ENCODE assay signal across 11 cellular contexts in genomic region chr5:116681334-116682013, GRCh38.
DNase-seq lines count a peak whose midpoint lies in the region; ATAC-seq and TF ChIP-seq lines count a peak whose summit lies in the region.
"Had no signal": no experiment of that assay in that cellular context is flagged by ENCODE, and none has a peak within 500 bp of the region (broad histone marks: within the 10 kb centered on the region; RNA-seq: fewer than 3 reads in every experiment).

No MANE protein-coding gene starts in this region.

- H3K27ac ChIP-seq in body of pancreas: peak overlapping the region in 2 of 4 donors; percentile 52 to 74
- H3K27ac ChIP-seq: gastrocnemius medialis had no signal

- 57 to 58% methylated on average over 7 of the region's 7 CpGs for WGBS in body of pancreas, 2 donors

- no peaks in the 10 kb centered on the region for H3K9me3 ChIP-seq in body of pancreas
- H3K9me3 ChIP-seq: gastrocnemius medialis had no signal

- no peak for TF ChIP-seq POLR2A in body of pancreas (IDR thresholded peaks at IDR 0.05)

- H3K4me1 ChIP-seq in body of pancreas: peaks cover 12% of the 10 kb centered on the region
- H3K4me1 ChIP-seq: gastrocnemius medialis had no signal

- ATAC-seq in GM18502 (IDR thresholded peaks at IDR 0.05; ENCODE audit: poor library complexity, unreplicated experiment): peak; percentile 97
- ATAC-seq in HG03025 (IDR thresholded peaks at IDR 0.05; ENCODE audit: low FRiP score, unreplicated experiment): peak; percentile 92
- ATAC-seq in body of pancreas: peak; percentile 35
- ATAC-seq: gastrocnemius medialis had no signal

- intact Hi-C loops in body of pancreas (cut with DNase I): no loop called here

- H3K27me3 ChIP-seq in body of pancreas: no peaks in the 10 kb centered on the region
- H3K27me3 ChIP-seq: gastrocnemius medialis had no signal

- no peaks in the 10 kb centered on the region for H3K36me3 ChIP-seq in body of pancreas (replicated peaks in 1 of 2; ENCODE audit: insufficient read depth in 1 of 2, low read depth in 2 of 2)
- H3K36me3 ChIP-seq: gastrocnemius medialis had no signal

- H3K4me3 ChIP-seq in body of pancreas: no peak overlapping the region
- H3K4me3 ChIP-seq: gastrocnemius medialis had no signal

- DNase-seq in GM20000 (ENCODE audit: low spot score): peak; percentile 78
- no peak for DNase-seq in body of pancreas
- no peak for DNase-seq in NCI-H2227 (lab: John Stamatoyannopoulos, UW; ENCODE audit: unreplicated experiment)
- no peak for DNase-seq in cerebellar cortex (ENCODE audit: low spot score)
- no peak for DNase-seq in activated effector memory CD4-positive, alpha-beta T cell treated with anti-CD3 and anti-CD28 coated beads, Interleukin-2, amount 50 U/mL, for 16 hours
- no peak for DNase-seq in NK-92 (lab: John Stamatoyannopoulos, UW; ENCODE audit: unreplicated experiment)
- DNase-seq: gastrocnemius medialis, NCI-H82, T1000 had no signal

- no peak for TF ChIP-seq CTCF in GM20000 (IDR thresholded peaks at IDR 0.05; ENCODE audit: extremely low read depth, missing control alignments)
- TF ChIP-seq CTCF in body of pancreas (IDR thresholded peaks at IDR 0.05): no peak

Comparison
In these comparisons a context has a peak if more than half of its experiments do, and no peak if none do; other contexts are left out.
1. ATAC-seq: peak in every context shown above with its lines; median percentile 97 in GM18502; 92 in HG03025; 35 in body of pancreas.